1 cellular context compared by ENCODE assay signal in the genomic region with DNA sequence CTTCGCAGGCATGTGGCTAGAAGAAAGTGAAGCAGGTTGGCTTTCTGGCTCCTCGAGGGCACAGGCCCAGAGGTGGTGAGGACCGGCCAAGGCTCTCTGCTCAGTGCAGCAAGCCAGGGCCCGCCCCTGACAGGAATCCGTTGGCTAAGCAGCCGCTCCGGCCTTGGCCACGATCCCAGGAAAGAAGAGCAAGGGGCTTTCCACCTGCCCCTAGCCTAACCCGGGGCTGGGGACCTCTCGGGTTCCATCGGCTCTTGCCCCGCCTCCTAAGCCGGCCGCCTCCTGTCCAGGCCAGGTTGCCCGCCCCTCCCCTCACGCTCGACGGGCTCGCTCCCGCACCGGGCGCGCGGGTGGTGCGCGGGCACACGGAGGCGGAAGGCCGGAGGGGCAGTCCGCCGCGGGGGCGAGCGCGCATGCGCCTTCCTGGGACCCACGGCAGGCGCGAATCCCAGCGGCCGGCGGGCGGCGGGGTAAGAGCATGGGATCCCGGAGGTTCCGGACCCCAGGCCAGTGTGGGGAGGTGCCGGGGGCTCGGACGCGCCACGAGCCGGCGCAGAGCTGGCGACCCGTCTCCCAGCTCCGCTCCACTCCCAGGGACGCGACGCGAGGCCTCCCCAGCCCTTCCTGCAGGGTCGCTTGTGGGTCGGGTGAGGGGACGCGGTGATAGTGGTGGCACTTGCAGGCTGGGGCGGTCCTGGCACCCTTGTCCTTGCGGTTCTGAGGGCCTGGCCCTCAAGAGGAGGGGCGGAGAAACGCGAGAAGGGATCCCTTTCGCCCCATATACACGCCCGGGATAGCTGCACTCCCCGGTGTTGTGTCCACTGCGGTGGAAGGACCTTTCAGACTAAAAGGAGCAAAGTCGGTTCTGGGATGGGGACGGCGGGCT.
TF ChIP-seq lines count a peak whose summit lies in the region.

A gene (plus strand): TSS at position 410 of the 886 bp plus-strand sequence. CDS start 3,351 bp downstream, outside the sequence.

TF ChIP-seq in K562, 482 proteins besides CTCF, POLR2A, EP300 and RAD21 (continued from another document and continues in another):
- TF ChIP-seq, protein P1, sequence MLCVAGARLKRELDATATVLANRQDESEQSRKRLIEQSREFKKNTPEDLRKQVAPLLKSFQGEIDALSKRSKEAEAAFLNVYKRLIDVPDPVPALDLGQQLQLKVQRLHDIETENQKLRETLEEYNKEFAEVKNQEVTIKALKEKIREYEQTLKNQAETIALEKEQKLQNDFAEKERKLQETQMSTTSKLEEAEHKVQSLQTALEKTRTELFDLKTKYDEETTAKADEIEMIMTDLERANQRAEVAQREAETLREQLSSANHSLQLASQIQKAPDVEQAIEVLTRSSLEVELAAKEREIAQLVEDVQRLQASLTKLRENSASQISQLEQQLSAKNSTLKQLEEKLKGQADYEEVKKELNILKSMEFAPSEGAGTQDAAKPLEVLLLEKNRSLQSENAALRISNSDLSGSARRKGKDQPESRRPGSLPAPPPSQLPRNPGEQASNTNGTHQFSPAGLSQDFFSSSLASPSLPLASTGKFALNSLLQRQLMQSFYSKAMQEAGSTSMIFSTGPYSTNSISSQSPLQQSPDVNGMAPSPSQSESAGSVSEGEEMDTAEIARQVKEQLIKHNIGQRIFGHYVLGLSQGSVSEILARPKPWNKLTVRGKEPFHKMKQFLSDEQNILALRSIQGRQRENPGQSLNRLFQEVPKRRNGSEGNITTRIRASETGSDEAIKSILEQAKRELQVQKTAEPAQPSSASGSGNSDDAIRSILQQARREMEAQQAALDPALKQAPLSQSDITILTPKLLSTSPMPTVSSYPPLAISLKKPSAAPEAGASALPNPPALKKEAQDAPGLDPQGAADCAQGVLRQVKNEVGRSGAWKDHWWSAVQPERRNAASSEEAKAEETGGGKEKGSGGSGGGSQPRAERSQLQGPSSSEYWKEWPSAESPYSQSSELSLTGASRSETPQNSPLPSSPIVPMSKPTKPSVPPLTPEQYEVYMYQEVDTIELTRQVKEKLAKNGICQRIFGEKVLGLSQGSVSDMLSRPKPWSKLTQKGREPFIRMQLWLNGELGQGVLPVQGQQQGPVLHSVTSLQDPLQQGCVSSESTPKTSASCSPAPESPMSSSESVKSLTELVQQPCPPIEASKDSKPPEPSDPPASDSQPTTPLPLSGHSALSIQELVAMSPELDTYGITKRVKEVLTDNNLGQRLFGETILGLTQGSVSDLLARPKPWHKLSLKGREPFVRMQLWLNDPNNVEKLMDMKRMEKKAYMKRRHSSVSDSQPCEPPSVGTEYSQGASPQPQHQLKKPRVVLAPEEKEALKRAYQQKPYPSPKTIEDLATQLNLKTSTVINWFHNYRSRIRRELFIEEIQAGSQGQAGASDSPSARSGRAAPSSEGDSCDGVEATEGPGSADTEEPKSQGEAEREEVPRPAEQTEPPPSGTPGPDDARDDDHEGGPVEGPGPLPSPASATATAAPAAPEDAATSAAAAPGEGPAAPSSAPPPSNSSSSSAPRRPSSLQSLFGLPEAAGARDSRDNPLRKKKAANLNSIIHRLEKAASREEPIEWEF (CRISPR knock-in tag; IDR thresholded peaks at IDR 0.05): peak; percentile 67; the same call in 1 of the 2 replicates
- TF ChIP-seq HMG20A (CRISPR knock-in tag; conservative IDR thresholded peaks at IDR 0.05): no peak
- peak; percentile 62 for TF ChIP-seq TBP (optimal IDR thresholded peaks at IDR 0.05; ENCODE audit: low read depth, low read length)
- TF ChIP-seq DMBX1 (CRISPR knock-in tag; IDR thresholded peaks at IDR 0.05; ENCODE audit: borderline replicate concordance): peak; percentile 83; the same call in 1 of the 2 replicates
- peak; percentile 26 for TF ChIP-seq NEUROD1 (IDR thresholded peaks at IDR 0.05; ENCODE audit: borderline replicate concordance, low read depth, low read length, partially characterized antibody)
- TF ChIP-seq, protein P2, sequence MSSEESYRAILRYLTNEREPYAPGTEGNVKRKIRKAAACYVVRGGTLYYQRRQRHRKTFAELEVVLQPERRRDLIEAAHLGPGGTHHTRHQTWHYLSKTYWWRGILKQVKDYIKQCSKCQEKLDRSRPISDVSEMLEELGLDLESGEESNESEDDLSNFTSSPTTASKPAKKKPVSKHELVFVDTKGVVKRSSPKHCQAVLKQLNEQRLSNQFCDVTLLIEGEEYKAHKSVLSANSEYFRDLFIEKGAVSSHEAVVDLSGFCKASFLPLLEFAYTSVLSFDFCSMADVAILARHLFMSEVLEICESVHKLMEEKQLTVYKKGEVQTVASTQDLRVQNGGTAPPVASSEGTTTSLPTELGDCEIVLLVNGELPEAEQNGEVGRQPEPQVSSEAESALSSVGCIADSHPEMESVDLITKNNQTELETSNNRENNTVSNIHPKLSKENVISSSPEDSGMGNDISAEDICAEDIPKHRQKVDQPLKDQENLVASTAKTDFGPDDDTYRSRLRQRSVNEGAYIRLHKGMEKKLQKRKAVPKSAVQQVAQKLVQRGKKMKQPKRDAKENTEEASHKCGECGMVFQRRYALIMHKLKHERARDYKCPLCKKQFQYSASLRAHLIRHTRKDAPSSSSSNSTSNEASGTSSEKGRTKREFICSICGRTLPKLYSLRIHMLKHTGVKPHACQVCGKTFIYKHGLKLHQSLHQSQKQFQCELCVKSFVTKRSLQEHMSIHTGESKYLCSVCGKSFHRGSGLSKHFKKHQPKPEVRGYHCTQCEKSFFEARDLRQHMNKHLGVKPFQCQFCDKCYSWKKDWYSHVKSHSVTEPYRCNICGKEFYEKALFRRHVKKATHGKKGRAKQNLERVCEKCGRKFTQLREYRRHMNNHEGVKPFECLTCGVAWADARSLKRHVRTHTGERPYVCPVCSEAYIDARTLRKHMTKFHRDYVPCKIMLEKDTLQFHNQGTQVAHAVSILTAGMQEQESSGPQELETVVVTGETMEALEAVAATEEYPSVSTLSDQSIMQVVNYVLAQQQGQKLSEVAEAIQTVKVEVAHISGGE (CRISPR knock-in tag; IDR thresholded peaks at IDR 0.05): peak in 1 of 3 experiments; percentile 89; a peak in 2 of 6 replicates
- TF ChIP-seq RBM14 (IDR thresholded peaks at IDR 0.05; ENCODE audit: borderline replicate concordance, insufficient read depth, low read depth, low read length): no peak
- TF ChIP-seq, protein P3, sequence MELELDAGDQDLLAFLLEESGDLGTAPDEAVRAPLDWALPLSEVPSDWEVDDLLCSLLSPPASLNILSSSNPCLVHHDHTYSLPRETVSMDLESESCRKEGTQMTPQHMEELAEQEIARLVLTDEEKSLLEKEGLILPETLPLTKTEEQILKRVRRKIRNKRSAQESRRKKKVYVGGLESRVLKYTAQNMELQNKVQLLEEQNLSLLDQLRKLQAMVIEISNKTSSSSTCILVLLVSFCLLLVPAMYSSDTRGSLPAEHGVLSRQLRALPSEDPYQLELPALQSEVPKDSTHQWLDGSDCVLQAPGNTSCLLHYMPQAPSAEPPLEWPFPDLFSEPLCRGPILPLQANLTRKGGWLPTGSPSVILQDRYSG (tag; conservative IDR thresholded peaks at IDR 0.05; ENCODE audit: low read depth): peak; percentile 75; the same call in 1 of the 2 replicates
- TF ChIP-seq ZNF766 (CRISPR knock-in tag; conservative IDR thresholded peaks at IDR 0.05): peak; percentile 97
- peak; percentile 83 for TF ChIP-seq KDM5B (IDR thresholded peaks at IDR 0.05; ENCODE audit: insufficient replicate concordance, low read depth, low read length)
- TF ChIP-seq ZNF134 (CRISPR knock-in tag; conservative IDR thresholded peaks at IDR 0.05): no peak
- TF ChIP-seq NCOA4 (IDR thresholded peaks at IDR 0.05; ENCODE audit: partially characterized antibody): no peak
- TF ChIP-seq MYC (IDR thresholded peaks at IDR 0.05; ENCODE audit: low read depth, low read length): peak; percentile 41
- no peak for TF ChIP-seq MYC (CRISPR knock-in tag; IDR thresholded peaks at IDR 0.05; ENCODE audit: borderline replicate concordance, low read depth)
- TF ChIP-seq DPF2 (IDR thresholded peaks at IDR 0.05): 0 out of 2 replicates have a peak, but pooled peaks have one; percentile 14
- peak in 1 of 2 experiments; percentile 56; a peak in 1 of 4 replicates for TF ChIP-seq SIN3A (IDR thresholded peaks at IDR 0.05; ENCODE audit: borderline replicate concordance in 2 of 2, control insufficient read depth in 1 of 2, low read depth in 2 of 2, low read length in 2 of 2)
- no peak for TF ChIP-seq DACH1 (IDR thresholded peaks at IDR 0.05; ENCODE audit: partially characterized antibody)
- no peak for TF ChIP-seq BRD4 (IDR thresholded peaks at IDR 0.05)
- TF ChIP-seq FOXP1 (CRISPR knock-in tag; IDR thresholded peaks at IDR 0.05): no peak; the same call in 1 of the 2 replicates
- TF ChIP-seq ZFPM2 (CRISPR knock-in tag; IDR thresholded peaks at IDR 0.05): no peak
- TF ChIP-seq, protein P4, sequence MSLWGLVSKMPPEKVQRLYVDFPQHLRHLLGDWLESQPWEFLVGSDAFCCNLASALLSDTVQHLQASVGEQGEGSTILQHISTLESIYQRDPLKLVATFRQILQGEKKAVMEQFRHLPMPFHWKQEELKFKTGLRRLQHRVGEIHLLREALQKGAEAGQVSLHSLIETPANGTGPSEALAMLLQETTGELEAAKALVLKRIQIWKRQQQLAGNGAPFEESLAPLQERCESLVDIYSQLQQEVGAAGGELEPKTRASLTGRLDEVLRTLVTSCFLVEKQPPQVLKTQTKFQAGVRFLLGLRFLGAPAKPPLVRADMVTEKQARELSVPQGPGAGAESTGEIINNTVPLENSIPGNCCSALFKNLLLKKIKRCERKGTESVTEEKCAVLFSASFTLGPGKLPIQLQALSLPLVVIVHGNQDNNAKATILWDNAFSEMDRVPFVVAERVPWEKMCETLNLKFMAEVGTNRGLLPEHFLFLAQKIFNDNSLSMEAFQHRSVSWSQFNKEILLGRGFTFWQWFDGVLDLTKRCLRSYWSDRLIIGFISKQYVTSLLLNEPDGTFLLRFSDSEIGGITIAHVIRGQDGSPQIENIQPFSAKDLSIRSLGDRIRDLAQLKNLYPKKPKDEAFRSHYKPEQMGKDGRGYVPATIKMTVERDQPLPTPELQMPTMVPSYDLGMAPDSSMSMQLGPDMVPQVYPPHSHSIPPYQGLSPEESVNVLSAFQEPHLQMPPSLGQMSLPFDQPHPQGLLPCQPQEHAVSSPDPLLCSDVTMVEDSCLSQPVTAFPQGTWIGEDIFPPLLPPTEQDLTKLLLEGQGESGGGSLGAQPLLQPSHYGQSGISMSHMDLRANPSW (CRISPR knock-in tag; IDR thresholded peaks at IDR 0.05): peak; percentile 94; the same call in 1 of the 2 replicates
- TF ChIP-seq ZC3H8 (IDR thresholded peaks at IDR 0.05): no peak
- TF ChIP-seq, protein P5, sequence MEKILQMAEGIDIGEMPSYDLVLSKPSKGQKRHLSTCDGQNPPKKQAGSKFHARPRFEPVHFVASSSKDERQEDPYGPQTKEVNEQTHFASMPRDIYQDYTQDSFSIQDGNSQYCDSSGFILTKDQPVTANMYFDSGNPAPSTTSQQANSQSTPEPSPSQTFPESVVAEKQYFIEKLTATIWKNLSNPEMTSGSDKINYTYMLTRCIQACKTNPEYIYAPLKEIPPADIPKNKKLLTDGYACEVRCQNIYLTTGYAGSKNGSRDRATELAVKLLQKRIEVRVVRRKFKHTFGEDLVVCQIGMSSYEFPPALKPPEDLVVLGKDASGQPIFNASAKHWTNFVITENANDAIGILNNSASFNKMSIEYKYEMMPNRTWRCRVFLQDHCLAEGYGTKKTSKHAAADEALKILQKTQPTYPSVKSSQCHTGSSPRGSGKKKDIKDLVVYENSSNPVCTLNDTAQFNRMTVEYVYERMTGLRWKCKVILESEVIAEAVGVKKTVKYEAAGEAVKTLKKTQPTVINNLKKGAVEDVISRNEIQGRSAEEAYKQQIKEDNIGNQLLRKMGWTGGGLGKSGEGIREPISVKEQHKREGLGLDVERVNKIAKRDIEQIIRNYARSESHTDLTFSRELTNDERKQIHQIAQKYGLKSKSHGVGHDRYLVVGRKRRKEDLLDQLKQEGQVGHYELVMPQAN (IDR thresholded peaks at IDR 0.05; ENCODE audit: borderline replicate concordance): peak; percentile 26; the same call in 1 of the 2 replicates
- TF ChIP-seq POU5F1 (IDR thresholded peaks at IDR 0.05; ENCODE audit: borderline replicate concordance, low read depth, low read length, partially characterized antibody): no peak
- no peak for TF ChIP-seq LARP7 (IDR thresholded peaks at IDR 0.05)
- TF ChIP-seq MTA3 (IDR thresholded peaks at IDR 0.05; ENCODE audit: borderline replicate concordance): peak; percentile 73; the same call in 1 of the 2 replicates
- no peak for TF ChIP-seq ZNF253 (CRISPR knock-in tag; conservative IDR thresholded peaks at IDR 0.05)
- TF ChIP-seq HIVEP1 (CRISPR knock-in tag; IDR thresholded peaks at IDR 0.05): 0 out of 2 replicates have a peak, but pooled peaks have one; percentile 62
- TF ChIP-seq KLF6 (CRISPR knock-in tag; IDR thresholded peaks at IDR 0.05; ENCODE audit: borderline replicate concordance): no peak
- no peak for TF ChIP-seq KAT2B (IDR thresholded peaks at IDR 0.05; ENCODE audit: low read depth, low read length)
- TF ChIP-seq, protein P6, sequence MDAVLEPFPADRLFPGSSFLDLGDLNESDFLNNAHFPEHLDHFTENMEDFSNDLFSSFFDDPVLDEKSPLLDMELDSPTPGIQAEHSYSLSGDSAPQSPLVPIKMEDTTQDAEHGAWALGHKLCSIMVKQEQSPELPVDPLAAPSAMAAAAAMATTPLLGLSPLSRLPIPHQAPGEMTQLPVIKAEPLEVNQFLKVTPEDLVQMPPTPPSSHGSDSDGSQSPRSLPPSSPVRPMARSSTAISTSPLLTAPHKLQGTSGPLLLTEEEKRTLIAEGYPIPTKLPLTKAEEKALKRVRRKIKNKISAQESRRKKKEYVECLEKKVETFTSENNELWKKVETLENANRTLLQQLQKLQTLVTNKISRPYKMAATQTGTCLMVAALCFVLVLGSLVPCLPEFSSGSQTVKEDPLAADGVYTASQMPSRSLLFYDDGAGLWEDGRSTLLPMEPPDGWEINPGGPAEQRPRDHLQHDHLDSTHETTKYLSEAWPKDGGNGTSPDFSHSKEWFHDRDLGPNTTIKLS (IDR thresholded peaks at IDR 0.05; ENCODE audit: borderline replicate concordance, low read depth): peak; percentile 44; the same call in 1 of the 2 replicates
- peak; percentile 79 for TF ChIP-seq TAF1 (IDR thresholded peaks at IDR 0.05; ENCODE audit: control insufficient read depth, extremely low read depth, insufficient read depth, low read length, severe bottlenecking)
- TF ChIP-seq CSDE1 (IDR thresholded peaks at IDR 0.05): no peak
- TF ChIP-seq ETV6 (IDR thresholded peaks at IDR 0.05; ENCODE audit: borderline replicate concordance in 1 of 2, low read depth in 2 of 2, low read length in 1 of 2): no peak
- no peak for TF ChIP-seq ETV6 (CRISPR knock-in tag; IDR thresholded peaks at IDR 0.05; ENCODE audit: borderline replicate concordance)
- peak; percentile 87; the same call in 1 of the 2 replicates for TF ChIP-seq CBFB (CRISPR knock-in tag; IDR thresholded peaks at IDR 0.05)
- no peak for TF ChIP-seq ZNF12 (CRISPR knock-in tag; IDR thresholded peaks at IDR 0.05)
- TF ChIP-seq ZNF589 (CRISPR knock-in tag; IDR thresholded peaks at IDR 0.05; ENCODE audit: low read depth): peak; percentile 91
- TF ChIP-seq PHF8 (IDR thresholded peaks at IDR 0.05; ENCODE audit: borderline replicate concordance, low read length): peak; percentile 94
- no peak for TF ChIP-seq DIDO1 (tag; IDR thresholded peaks at IDR 0.05; ENCODE audit: low read depth)
- TF ChIP-seq, protein P7, sequence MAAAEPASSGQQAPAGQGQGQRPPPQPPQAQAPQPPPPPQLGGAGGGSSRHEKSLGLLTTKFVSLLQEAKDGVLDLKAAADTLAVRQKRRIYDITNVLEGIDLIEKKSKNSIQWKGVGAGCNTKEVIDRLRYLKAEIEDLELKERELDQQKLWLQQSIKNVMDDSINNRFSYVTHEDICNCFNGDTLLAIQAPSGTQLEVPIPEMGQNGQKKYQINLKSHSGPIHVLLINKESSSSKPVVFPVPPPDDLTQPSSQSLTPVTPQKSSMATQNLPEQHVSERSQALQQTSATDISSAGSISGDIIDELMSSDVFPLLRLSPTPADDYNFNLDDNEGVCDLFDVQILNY (CRISPR knock-in tag; IDR thresholded peaks at IDR 0.05): 0 out of 2 replicates have a peak, but pooled peaks have one; percentile 40
- no peak for TF ChIP-seq ZSCAN32 (CRISPR knock-in tag; IDR thresholded peaks at IDR 0.05)
- no peak for TF ChIP-seq ZNF311 (CRISPR knock-in tag; IDR thresholded peaks at IDR 0.05)
